ENCODE assay signal across 38 cellular contexts in genomic region chr2:46448111-46448510, GRCh38. TPM values are rescaled to one million over a fixed set of nuclear protein-coding genes. Genes with fewer than 3 reads are reported as not detected.
"Had no signal": no experiment of that assay in that cellular context is flagged by ENCODE, and none has a peak within 500 bp of the region (broad histone marks: within the 10 kb centered on the region; RNA-seq: fewer than 3 reads in every experiment).

No MANE protein-coding gene starts in this region.

- H3K36me3 ChIP-seq: adrenal gland, brain microvascular endothelial cell, breast epithelium had no signal

- H3K27ac ChIP-seq: adrenal gland, body of pancreas, brain microvascular endothelial cell, breast epithelium, VCaP had no signal

- H3K9me3 ChIP-seq: adrenal gland, body of pancreas had no signal

- H3K4me1 ChIP-seq: adrenal gland, body of pancreas, breast epithelium had no signal

- ATAC-seq: activated CD8-positive, alpha-beta T cell treated with anti-CD3 and anti-CD28 coated beads for 36 hours; activated naive CD4-positive, alpha-beta T cell treated with anti-CD3 and anti-CD28 coated beads, Interleukin-2, amount 50 U/mL, for 72 hours; activated T-cell treated with anti-CD3 and anti-CD28 coated beads, Interleukin-2, amount 50 U/mL, for 4 hours; activated T-cell treated with anti-CD3 and anti-CD28 coated beads, Interleukin-2, amount 50 U/mL, for 72 hours; activated T-helper 17 cell treated with anti-CD3 and anti-CD28 coated beads, Interleukin-2, amount 50 U/mL, for 72 hours; body of pancreas; T-cell; T-helper 17 cell had no signal

- H3K27me3 ChIP-seq: adrenal gland, body of pancreas, brain microvascular endothelial cell, breast epithelium had no signal

- DNase-seq: activated B cell treated with CpG ODN at 0.5 μM for 24 hours; activated CD4-positive, alpha-beta memory T cell treated with anti-CD3 and anti-CD28 coated beads for 36 hours; activated CD4-positive, alpha-beta T cell treated with anti-CD3 and anti-CD28 coated beads for 4 hours; activated CD4-positive, alpha-beta T cell treated with anti-CD3 and anti-CD28 coated beads, Interleukin-2, amount 10 ng/mL, durations not matched to agents 24 days and 14 days; activated CD4-positive, alpha-beta T cell treated with anti-CD3 and anti-CD28 coated beads, Interleukin-2, amount 50 U/mL, for 1 hour; activated CD4-positive, alpha-beta T cell treated with anti-CD3 and anti-CD28 coated beads, Interleukin-2, amount 50 U/mL, for 4 hours; activated CD4-positive, CD25-positive, alpha-beta regulatory T cell treated with anti-CD3 and anti-CD28 coated beads, Interleukin-2, amount 50 U/mL, for 72 hours; activated CD8-positive, alpha-beta memory T cell treated with anti-CD3 and anti-CD28 coated beads, Interleukin-2, amount 50 U/mL, for 4 hours; activated CD8-positive, alpha-beta T cell treated with anti-CD3 and anti-CD28 coated beads for 36 hours; activated effector memory CD4-positive, alpha-beta T cell treated with anti-CD3 and anti-CD28 coated beads, Interleukin-2, amount 50 U/mL, for 16 hours; activated gamma-delta T cell treated with Interleukin-2 at 50 U/mL for 16 hours; activated naive CD4-positive, alpha-beta T cell; activated naive CD4-positive, alpha-beta T cell treated with anti-CD3 and anti-CD28 coated beads for 36 hours; activated naive CD4-positive, alpha-beta T cell treated with anti-CD3 and anti-CD28 coated beads, Interleukin-2, amount 50 U/mL, for 16 hours; activated naive CD8-positive, alpha-beta T cell treated with anti-CD3 and anti-CD28 coated beads for 36 hours; activated T-cell treated with anti-CD3 and anti-CD28 coated beads for 4 hours; activated T-cell treated with anti-CD3 and anti-CD28 coated beads, Interleukin-2, amount 50 U/mL, for 1 hour; activated T-cell treated with anti-CD3 and anti-CD28 coated beads, Interleukin-2, amount 50 U/mL, for 4 hours; activated T-cell treated with anti-CD3 and anti-CD28 coated beads, Interleukin-2, amount 50 U/mL, for 72 hours; adrenal gland; amniotic stem cell; aorta; body of pancreas; brain microvascular endothelial cell; central memory CD4-positive, alpha-beta T cell; T-cell; T-helper 17 cell had no signal

- H3K4me3 ChIP-seq: adrenal gland, body of pancreas, breast epithelium had no signal

RNA-seq across cellular contexts. Expression of gene TMEM247, which starts 31.3 kb away (rescaled TPM):
- total RNA-seq: activated B cell treated with CpG ODN at 0.5 μM for 24 hours; activated CD4-positive, alpha-beta memory T cell treated with anti-CD3 and anti-CD28 coated beads for 36 hours; activated CD4-positive, alpha-beta T cell treated with anti-CD3 and anti-CD28 coated beads, Interleukin-2, amount 10 ng/mL, durations not matched to agents 24 days and 14 days; activated CD8-positive, alpha-beta memory T cell treated with anti-CD3 and anti-CD28 coated beads for 36 hours; activated CD8-positive, alpha-beta T cell treated with anti-CD3 and anti-CD28 coated beads for 36 hours; activated naive CD4-positive, alpha-beta T cell treated with anti-CD3 and anti-CD28 coated beads for 36 hours; activated naive CD4-positive, alpha-beta T cell treated with anti-CD3 and anti-CD28 coated beads, Interleukin-2, amount 50 U/mL, for 72 hours; activated naive CD8-positive, alpha-beta T cell treated with anti-CD3 and anti-CD28 coated beads for 36 hours; activated T-cell treated with anti-CD3 and anti-CD28 coated beads, Interleukin-2, amount 50 U/mL, for 4 hours; activated T-cell treated with anti-CD3 and anti-CD28 coated beads, Interleukin-2, amount 50 U/mL, for 72 hours; activated T-helper 1 cell treated with anti-CD3 and anti-CD28 coated beads, Interleukin-12 subunit alpha, Interleukin-12 subunit beta, Interleukin-2, Interleukin-4 antibody, amounts not matched to agents 30 ng/mL and 10 ng/mL and 1 ng/mL, durations not matched to agents 14 hours and 24 hours and 36 hours; activated T-helper 17 cell treated with anti-CD3 and anti-CD28 coated beads, Interleukin-2, amount 50 U/mL, for 72 hours; adrenal gland; aorta; astrocyte; body of pancreas; breast epithelium; cardiac septum; cerebellum; T-cell; T-helper 1 cell treated with Interleukin-12 subunit alpha and Interleukin-12 subunit beta and Interleukin-4 antibody, amounts not matched to agents 30 ng/mL and 1 ng/mL, for 36 hours; T-helper 17 cell; T-helper 2 cell treated with Interferon-gamma antibody and Interleukin-4, amounts not matched to agents 100 ng/mL and 5 ng/mL, for 36 hours had no signal
- polyA plus RNA-seq: adrenal gland, aorta had no signal
